In genomic region chr5:74953961-74954720, GRCh38 we compare ENCODE assay signal across 1 cellular context.
TF ChIP-seq lines count a peak whose summit lies in the region.

No MANE protein-coding gene starts in this region.

TF ChIP-seq in HepG2, 621 proteins besides CTCF, POLR2A, EP300 and RAD21 (continued from another document and continues in another):
- TF ChIP-seq SAP130 (CRISPR knock-in tag; IDR thresholded peaks at IDR 0.05; ENCODE audit: low read depth): peak; percentile 79
- no peak for TF ChIP-seq ZSCAN30 (CRISPR knock-in tag; IDR thresholded peaks at IDR 0.05)
- TF ChIP-seq ZSCAN9 (CRISPR knock-in tag; IDR thresholded peaks at IDR 0.05; ENCODE audit: borderline replicate concordance): peak; percentile 68; the same call in 1 of the 2 replicates
- peak; percentile 65; the same call in 1 of the 2 replicates for TF ChIP-seq ZNF362 (CRISPR knock-in tag; IDR thresholded peaks at IDR 0.05; ENCODE audit: borderline replicate concordance)
- TF ChIP-seq ZNF543 (CRISPR knock-in tag; IDR thresholded peaks at IDR 0.05): no peak
- TF ChIP-seq ZNF350 (CRISPR knock-in tag; IDR thresholded peaks at IDR 0.05; ENCODE audit: borderline replicate concordance, low read depth): peak; percentile 79
- TF ChIP-seq ELF1 (CRISPR knock-in tag; IDR thresholded peaks at IDR 0.05): peak; percentile 61; the same call in 1 of the 2 replicates
- 0 out of 2 replicates have a peak, but pooled peaks have one; percentile 32 for TF ChIP-seq SNAPC2 (CRISPR knock-in tag; IDR thresholded peaks at IDR 0.05)
- TF ChIP-seq CREBL2 (CRISPR knock-in tag; IDR thresholded peaks at IDR 0.05; ENCODE audit: borderline replicate concordance): no peak
- no peak for TF ChIP-seq ZBTB4 (CRISPR knock-in tag; IDR thresholded peaks at IDR 0.05; ENCODE audit: borderline replicate concordance)
- TF ChIP-seq MEIS1 (CRISPR knock-in tag; IDR thresholded peaks at IDR 0.05; ENCODE audit: borderline replicate concordance): peak; percentile 72; the same call in 1 of the 2 replicates
- TF ChIP-seq ZFP36L2 (CRISPR knock-in tag; IDR thresholded peaks at IDR 0.05): no peak
- no peak for TF ChIP-seq SCMH1 (CRISPR knock-in tag; IDR thresholded peaks at IDR 0.05; ENCODE audit: borderline replicate concordance)
- no peak for TF ChIP-seq GABPA (IDR thresholded peaks at IDR 0.05; ENCODE audit: low read depth, low read length)
- TF ChIP-seq GABPA (CRISPR knock-in tag; IDR thresholded peaks at IDR 0.05; ENCODE audit: low read depth): peak; percentile 67
- TF ChIP-seq SPEN (CRISPR knock-in tag; IDR thresholded peaks at IDR 0.05; ENCODE audit: low read depth): 0 out of 2 replicates have a peak, but pooled peaks have one; percentile 48
- TF ChIP-seq FOXK1 (CRISPR knock-in tag; IDR thresholded peaks at IDR 0.05; ENCODE audit: borderline replicate concordance, low read depth): peak; percentile 84; the same call in 1 of the 2 replicates
- peak; percentile 87; the same call in 1 of the 2 replicates for TF ChIP-seq GATA4 (IDR thresholded peaks at IDR 0.05; ENCODE audit: borderline replicate concordance, low read depth)
- TF ChIP-seq FOXA1 (IDR thresholded peaks at IDR 0.05): no peak
- TF ChIP-seq FOXA1 (CRISPR knock-in tag; IDR thresholded peaks at IDR 0.05): peak; percentile 81
- peak; percentile 88 for TF ChIP-seq SIX4 (CRISPR knock-in tag; IDR thresholded peaks at IDR 0.05)
- peak; percentile 25 for TF ChIP-seq PHF5A (CRISPR knock-in tag; IDR thresholded peaks at IDR 0.05; ENCODE audit: low read depth, unreplicated experiment)
- TF ChIP-seq KMT2B (CRISPR knock-in tag; IDR thresholded peaks at IDR 0.05): peak; percentile 42; the same call in 1 of the 2 replicates
- no peak for TF ChIP-seq ZNF317 (CRISPR knock-in tag; IDR thresholded peaks at IDR 0.05)
- no peak for TF ChIP-seq ZBTB26 (CRISPR knock-in tag; IDR thresholded peaks at IDR 0.05; ENCODE audit: borderline replicate concordance)
- peak; percentile 78 for TF ChIP-seq ZNF792 (CRISPR knock-in tag; IDR thresholded peaks at IDR 0.05)
- TF ChIP-seq ZBTB3 (CRISPR knock-in tag; IDR thresholded peaks at IDR 0.05; ENCODE audit: borderline replicate concordance, low read depth): 0 out of 2 replicates have a peak, but pooled peaks have one; percentile 51
- TF ChIP-seq CREM (IDR thresholded peaks at IDR 0.05): peak; percentile 79
- TF ChIP-seq CREM (CRISPR knock-in tag; IDR thresholded peaks at IDR 0.05): no peak
- no peak for TF ChIP-seq TAF15 (IDR thresholded peaks at IDR 0.05; ENCODE audit: low read depth, low read length, poor library complexity, severe bottlenecking)
- TF ChIP-seq HOMEZ (CRISPR knock-in tag; IDR thresholded peaks at IDR 0.05; ENCODE audit: low read depth): peak; percentile 80; the same call in 1 of the 2 replicates
- peak; percentile 40; the same call in 1 of the 2 replicates for TF ChIP-seq THAP9 (CRISPR knock-in tag; IDR thresholded peaks at IDR 0.05; ENCODE audit: borderline replicate concordance)
- peak; percentile 28; the same call in 1 of the 2 replicates for TF ChIP-seq RERE (CRISPR knock-in tag; IDR thresholded peaks at IDR 0.05; ENCODE audit: low read depth)
- no peak for TF ChIP-seq ZUFSP (CRISPR knock-in tag; IDR thresholded peaks at IDR 0.05; ENCODE audit: borderline replicate concordance)
- peak; percentile 100 for TF ChIP-seq BCL6 (CRISPR knock-in tag; IDR thresholded peaks at IDR 0.05)
- TF ChIP-seq MZF1 (CRISPR knock-in tag; IDR thresholded peaks at IDR 0.05; ENCODE audit: borderline replicate concordance): 0 out of 2 replicates have a peak, but pooled peaks have one; percentile 80
- TF ChIP-seq NCOA2 (CRISPR knock-in tag; IDR thresholded peaks at IDR 0.05): peak; percentile 95
- no peak for TF ChIP-seq HIVEP1 (CRISPR knock-in tag; IDR thresholded peaks at IDR 0.05)
- 0 out of 2 replicates have a peak, but pooled peaks have one; percentile 40 for TF ChIP-seq ZNF761 (CRISPR knock-in tag; conservative IDR thresholded peaks at IDR 0.05)
- TF ChIP-seq SP5 (CRISPR knock-in tag; IDR thresholded peaks at IDR 0.05; ENCODE audit: borderline replicate concordance, low read depth): peak; percentile 41; the same call in 1 of the 2 replicates
- no peak for TF ChIP-seq ZNF484 (CRISPR knock-in tag; IDR thresholded peaks at IDR 0.05; ENCODE audit: borderline replicate concordance, low read depth)
- TF ChIP-seq ZMAT3 (CRISPR knock-in tag; conservative IDR thresholded peaks at IDR 0.05): no peak
- no peak; the same call in 1 of the 2 replicates for TF ChIP-seq SMARCE1 (IDR thresholded peaks at IDR 0.05; ENCODE audit: borderline replicate concordance)
- 0 out of 2 replicates have a peak, but pooled peaks have one; percentile 22 for TF ChIP-seq MAFF (IDR thresholded peaks at IDR 0.05; ENCODE audit: low read depth, low read length)
- no peak for TF ChIP-seq GPN1 (CRISPR knock-in tag; IDR thresholded peaks at IDR 0.05; ENCODE audit: borderline replicate concordance)
- TF ChIP-seq ZNF558 (CRISPR knock-in tag; IDR thresholded peaks at IDR 0.05; ENCODE audit: borderline replicate concordance): no peak
- peak; percentile 75 for TF ChIP-seq JUN (CRISPR knock-in tag; IDR thresholded peaks at IDR 0.05)
- TF ChIP-seq TCF7L2 (IDR thresholded peaks at IDR 0.05; ENCODE audit: low read depth, low read length): no peak; the same call in 1 of the 2 replicates
- no peak for TF ChIP-seq KLF12 (CRISPR knock-in tag; IDR thresholded peaks at IDR 0.05; ENCODE audit: borderline replicate concordance)
- TF ChIP-seq KMT2A (CRISPR knock-in tag; IDR thresholded peaks at IDR 0.05): 0 out of 2 replicates have a peak, but pooled peaks have one; percentile 19
